21 cellular contexts compared by ENCODE assay signal in genomic region chr3:143671641-143672040, GRCh38.
DNase-seq lines count a peak whose midpoint lies in the region; ATAC-seq, FAIRE-seq and TF ChIP-seq lines count a peak whose summit lies in the region.
"Had no signal": no experiment of that assay in that cellular context is flagged by ENCODE, and none has a peak within 500 bp of the region (broad histone marks: within the 10 kb centered on the region; RNA-seq: fewer than 3 reads in every experiment).

No MANE protein-coding gene starts in this region.

- no peaks in the 10 kb centered on the region for H3K36me3 ChIP-seq in Karpas-422 (ENCODE audit: insufficient read depth, low read length)
- no peaks in the 10 kb centered on the region for H3K36me3 ChIP-seq in neuronal stem cell (replicated peaks in 1 of 2; ENCODE audit: control insufficient read depth in 2 of 2, insufficient read depth in 2 of 2, low read length in 2 of 2)

- no peak for TF ChIP-seq POLR2A in GM12892 (IDR thresholded peaks at IDR 0.05; ENCODE audit: low read depth, low read length)

- no peak for ATAC-seq in GM18519 (IDR thresholded peaks at IDR 0.05; ENCODE audit: low FRiP score, unreplicated experiment)
- no peak for ATAC-seq in HG02763 (IDR thresholded peaks at IDR 0.05; ENCODE audit: unreplicated experiment)
- ATAC-seq: PC-3 had no signal

- H3K4me1 ChIP-seq in Karpas-422 (ENCODE audit: low read length) (peaks cover 50% of the 10 kb centered on the region), neuronal stem cell (ENCODE audit: control insufficient read depth in 2 of 2, insufficient read depth in 1 of 2, low read depth in 1 of 2, low read length in 2 of 2) (peaks cover 0 to 3% of the 10 kb centered on the region in 2 donors)

- H3K79me2 ChIP-seq in Karpas-422 (ENCODE audit: low read length): no peaks in the 10 kb centered on the region

- H2AFZ ChIP-seq in Karpas-422 (ENCODE audit: low read length) (0 out of 2 replicates have a peak overlapping the region, but pooled peaks have one; percentile 29), neuronal stem cell (ENCODE audit: low read length) (peak overlapping the region; percentile 46)

- no peak overlapping the region for H3K9ac ChIP-seq in Karpas-422 (ENCODE audit: low read length)
- no peak overlapping the region for H3K9ac ChIP-seq in neuronal stem cell (ENCODE audit: low read depth, low read length, poor library complexity)

- H4K91ac ChIP-seq in neuronal stem cell (ENCODE audit: low read depth, low read length, poor library complexity): no peak overlapping the region

- no peak overlapping the region for H2BK5ac ChIP-seq in neuronal stem cell (ENCODE audit: low read length)

- H3K27ac ChIP-seq in Karpas-422 (ENCODE audit: low read length) (no peak overlapping the region), caudate nucleus (ENCODE audit: low read depth, low read length) (peak overlapping the region; percentile 63), neuronal stem cell (replicated peaks; ENCODE audit: low read length) (no peak overlapping the region)
- H3K27ac ChIP-seq: HL-60 had no signal

- no peak overlapping the region for H3K14ac ChIP-seq in neuronal stem cell (ENCODE audit: low read length)

- no peaks in the 10 kb centered on the region for H3K9me2 ChIP-seq in Karpas-422 (replicated peaks; ENCODE audit: insufficient read depth, low read length)

- no CpG with 5 or more reads among the region's 1 CpG for WGBS in neuronal stem cell (ENCODE audit: extremely low coverage in 2 of 2, insufficient read length in 2 of 2, insufficient replicate concordance in 1 of 2), 2 donors

- no peaks in the 10 kb centered on the region for H3K79me1 ChIP-seq in neuronal stem cell (ENCODE audit: low read depth, low read length)

- no peaks in the 10 kb centered on the region for H4K20me1 ChIP-seq in Karpas-422 (ENCODE audit: insufficient read depth, low read depth, low read length)

- H3K18ac ChIP-seq in neuronal stem cell (ENCODE audit: low read length): no peak overlapping the region

- no peak overlapping the region for H2BK12ac ChIP-seq in neuronal stem cell (ENCODE audit: low read length)

- no peak overlapping the region for H3K23ac ChIP-seq in neuronal stem cell (ENCODE audit: low read depth, low read length, poor library complexity)

- no peak overlapping the region for H3K4me2 ChIP-seq in Karpas-422 (ENCODE audit: low read depth, low read length, poor library complexity, severe bottlenecking)
- H3K4me2 ChIP-seq in neuronal stem cell (ENCODE audit: insufficient read depth, low read length, poor library complexity, severe bottlenecking): no peak overlapping the region

- no peak overlapping the region for H2BK15ac ChIP-seq in neuronal stem cell (ENCODE audit: low read length)

- H2AK5ac ChIP-seq in neuronal stem cell (ENCODE audit: low read depth, low read length): no peak overlapping the region

- H3K4me3 ChIP-seq in Karpas-422 (ENCODE audit: low read length) (no peak overlapping the region), neuronal stem cell (ENCODE audit: low read length in 2 of 2) (no peak overlapping the region)

- H4K8ac ChIP-seq in neuronal stem cell (ENCODE audit: low read depth, low read length): no peak overlapping the region

- FAIRE-seq in GM12892 (lab: Jason Lieb, UNC): peak; percentile 72

- no peak overlapping the region for H2BK120ac ChIP-seq in neuronal stem cell (ENCODE audit: low read depth, low read length)

- H3K9me3 ChIP-seq in Karpas-422 (ENCODE audit: low read length) (no peaks in the 10 kb centered on the region), neuronal stem cell (replicated peaks in 1 of 2; ENCODE audit: control insufficient read depth in 2 of 2, insufficient read depth in 1 of 2, low read depth in 1 of 2, low read length in 2 of 2) (no peaks in the 10 kb centered on the region)

- H3K27me3 ChIP-seq in Karpas-422 (ENCODE audit: low read length) (no peaks in the 10 kb centered on the region), neuronal stem cell (ENCODE audit: control insufficient read depth in 3 of 3, insufficient read depth in 3 of 3, low read depth in 1 of 3, low read length in 3 of 3) (no peaks in the 10 kb centered on the region)

- no peak for DNase-seq in GM12892 (ENCODE audit: insufficient read length)
- no peak for DNase-seq in Karpas-422
- no peak for DNase-seq in caudate nucleus (lab: John Stamatoyannopoulos, UW)
- DNase-seq in neuronal stem cell (ENCODE audit: low spot score): no peak
- DNase-seq in activated CD4-positive, CD25-positive, alpha-beta regulatory T cell (lab: John Stamatoyannopoulos, UW): no peak
- DNase-seq: CD4-positive, CD25-positive, alpha-beta regulatory T cell; COR-L47; DMS79 treated with DMSO at 0.1 percent for 48 hours; H9; HFFc6; KG1; NCI-H1105; NCI-H146; NCI-H2029 treated with DMSO at 0.1 percent for 48 hours; NCI-H2171; NCI-H524 treated with DMSO at 0.1 percent for 48 hours; PC-3; Right ventricle myocardium superior had no signal

- H3K4ac ChIP-seq in neuronal stem cell (ENCODE audit: low read length): no peak overlapping the region
